ENCODE assay signal across 8 cellular contexts in the genomic region with DNA sequence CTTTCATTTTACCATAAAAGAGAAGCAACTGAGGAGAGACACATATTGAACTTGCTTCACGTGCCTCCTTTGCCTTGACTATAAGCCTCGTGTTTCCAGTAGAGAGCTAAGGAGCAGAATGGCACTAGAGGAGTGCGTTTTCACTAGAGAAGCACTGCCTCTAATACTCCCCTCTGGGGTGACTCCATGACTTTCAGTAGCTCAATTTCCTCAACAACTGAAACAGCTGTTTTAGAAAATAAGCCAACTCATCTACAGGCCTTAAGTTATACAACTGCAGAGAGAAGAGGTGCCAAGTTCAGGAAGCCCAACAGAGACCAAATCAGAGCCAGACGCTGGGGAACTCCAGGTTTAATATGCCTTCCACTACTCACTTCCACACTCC. TPM values are rescaled to one million over a fixed set of nuclear protein-coding genes. Genes with fewer than 3 reads are reported as not detected.
DNase-seq lines count a peak whose midpoint lies in the region; ATAC-seq and TF ChIP-seq lines count a peak whose summit lies in the region.

No MANE protein-coding gene starts in this region.

- no peaks in the 10 kb centered on the region for H3K27me3 ChIP-seq in neuronal stem cell (ENCODE audit: control insufficient read depth in 3 of 3, insufficient read depth in 3 of 3, low read depth in 1 of 3, low read length in 3 of 3)

- H3K18ac ChIP-seq in neuronal stem cell (ENCODE audit: low read length): no peak overlapping the region

- peaks cover 6 to 8% of the 10 kb centered on the region in 2 donors for H3K4me1 ChIP-seq in neuronal stem cell (ENCODE audit: control insufficient read depth in 2 of 2, insufficient read depth in 1 of 2, low read depth in 1 of 2, low read length in 2 of 2)

- no peak overlapping the region for H2BK5ac ChIP-seq in neuronal stem cell (ENCODE audit: low read length)

- no peak overlapping the region for H3K9ac ChIP-seq in neuronal stem cell (ENCODE audit: low read depth, low read length, poor library complexity)

- no peak overlapping the region for H2AK5ac ChIP-seq in neuronal stem cell (ENCODE audit: low read depth, low read length)

- H2BK120ac ChIP-seq in neuronal stem cell (ENCODE audit: low read depth, low read length): no peak overlapping the region

- H2AFZ ChIP-seq in neuronal stem cell (ENCODE audit: low read length): no peak overlapping the region

- WGBS in neuronal stem cell (ENCODE audit: extremely low coverage in 2 of 2, insufficient read length in 2 of 2, insufficient replicate concordance in 1 of 2), 2 donors: no CpG with 5 or more reads among the region's 4 CpGs

- peak overlapping the region; percentile 69 for H3K4me2 ChIP-seq in neuronal stem cell (ENCODE audit: insufficient read depth, low read length, poor library complexity, severe bottlenecking)

- H3K4ac ChIP-seq in neuronal stem cell (ENCODE audit: low read length): no peak overlapping the region

- peak; percentile 55 for DNase-seq in DMS 273 (lab: John Stamatoyannopoulos, UW; ENCODE audit: unreplicated experiment)
- no peak for DNase-seq in DMS 273 treated with DMSO at 0.1 percent for 48 hours (lab: John Stamatoyannopoulos, UW)
- DNase-seq in RPMI7951 (ENCODE audit: low read depth): peak; percentile 58
- peak; percentile 22 for DNase-seq in epithelial cell of esophagus (ENCODE audit: low read depth)
- no peak for DNase-seq in neuronal stem cell (ENCODE audit: low spot score)
- DNase-seq in putamen (ENCODE audit: low spot score): no peak
- DNase-seq in middle frontal gyrus (ENCODE audit: extremely low spot score, low spot score): no peak

- H3K36me3 ChIP-seq in neuronal stem cell (replicated peaks in 1 of 2; ENCODE audit: control insufficient read depth in 2 of 2, insufficient read depth in 2 of 2, low read length in 2 of 2): no peaks in the 10 kb centered on the region

- H4K8ac ChIP-seq in neuronal stem cell (ENCODE audit: low read depth, low read length): no peak overlapping the region

- no peak overlapping the region for H3K23ac ChIP-seq in neuronal stem cell (ENCODE audit: low read depth, low read length, poor library complexity)

- H2BK15ac ChIP-seq in neuronal stem cell (ENCODE audit: low read length): no peak overlapping the region

- no peak overlapping the region for H3K27ac ChIP-seq in neuronal stem cell (replicated peaks; ENCODE audit: low read length)

- H3K79me1 ChIP-seq in neuronal stem cell (ENCODE audit: low read depth, low read length): peaks cover 4% of the 10 kb centered on the region

- H3K9me3 ChIP-seq in neuronal stem cell (replicated peaks in 1 of 2; ENCODE audit: control insufficient read depth in 2 of 2, insufficient read depth in 1 of 2, low read depth in 1 of 2, low read length in 2 of 2): no peaks in the 10 kb centered on the region

- H3K14ac ChIP-seq in neuronal stem cell (ENCODE audit: low read length): no peak overlapping the region

- ATAC-seq in GM18861 (IDR thresholded peaks at IDR 0.05; ENCODE audit: unreplicated experiment): no peak

- H2BK12ac ChIP-seq in neuronal stem cell (ENCODE audit: low read length): no peak overlapping the region

- H4K91ac ChIP-seq in neuronal stem cell (ENCODE audit: low read depth, low read length, poor library complexity): no peak overlapping the region

- H3K4me3 ChIP-seq in epithelial cell of esophagus (ENCODE audit: low read length): peak overlapping the region; percentile 84
- peak overlapping the region; percentile 55 to 70 for H3K4me3 ChIP-seq in neuronal stem cell (ENCODE audit: low read length in 2 of 2)

- no peak for TF ChIP-seq CTCF in epithelial cell of esophagus (IDR thresholded peaks at IDR 0.05; ENCODE audit: insufficient read depth, low read depth, low read length, missing control alignments)

RNA-seq across cellular contexts. Expression of a gene that starts 1.9 kb away (rescaled TPM):
- 30.8 and 32.0 TPM in 2 replicates for total RNA-seq in RPMI7951 (2014; rRNA removed; shearing (Covaris generic))
- 59.0 TPM for polyA plus RNA-seq in neuronal stem cell (2013, experiment 1 of 2)
- polyA plus RNA-seq in neuronal stem cell (2013, experiment 2 of 2): 60.5 TPM

Comparison
In these comparisons a context has a peak if more than half of its experiments do, and no peak if none do; other contexts are left out.
1. DNase-seq: peak in DMS 273 (single experiment), RPMI7951 (single experiment) and epithelial cell of esophagus (single experiment); none in DMS 273 treated with DMSO at 0.1 percent for 48 hours (single experiment), neuronal stem cell (single experiment), putamen (single experiment) and middle frontal gyrus (single experiment).